Comparison of ENCODE assay signal across 1 cellular context in genomic region chr10:4824791-4825310, GRCh38.
TF ChIP-seq lines count a peak whose summit lies in the region.

No MANE protein-coding gene starts in this region.

TF ChIP-seq in WTC11, 78 proteins besides CTCF, POLR2A, EP300 and RAD21 (continued from another document):
- no peak for TF ChIP-seq ZSCAN18 (CRISPR knock-in tag; IDR thresholded peaks at IDR 0.05)
- TF ChIP-seq SMAD4 (CRISPR knock-in tag; IDR thresholded peaks at IDR 0.05), result no peak
- no peak for TF ChIP-seq ZMAT4 (CRISPR knock-in tag; IDR thresholded peaks at IDR 0.05)
- TF ChIP-seq CBFB (CRISPR knock-in tag; IDR thresholded peaks at IDR 0.05; ENCODE audit: low read depth), result no peak
- TF ChIP-seq ELF4 (CRISPR knock-in tag; IDR thresholded peaks at IDR 0.05; ENCODE audit: low read depth), result no peak
- no peak for TF ChIP-seq FOXK1 (CRISPR knock-in tag; IDR thresholded peaks at IDR 0.05)
- TF ChIP-seq HMGA2 (CRISPR knock-in tag; IDR thresholded peaks at IDR 0.05), result no peak
